Comparison of ENCODE assay signal across 11 cellular contexts in genomic region chr12:76025601-76026575, GRCh38. TPM values are rescaled to one million over a fixed set of nuclear protein-coding genes. Genes with fewer than 3 reads are reported as not detected.
DNase-seq lines count a peak whose midpoint lies in the region; ATAC-seq and TF ChIP-seq lines count a peak whose summit lies in the region.
"Had no signal": no experiment of that assay in that cellular context is flagged by ENCODE, and none has a peak within 500 bp of the region (broad histone marks: within the 10 kb centered on the region; RNA-seq: fewer than 3 reads in every experiment).

No MANE protein-coding gene starts in this region.

- peaks cover 53% of the 10 kb centered on the region for H3K4me1 Mint-ChIP-seq in activated T-cell treated with anti-CD3 and anti-CD28 coated beads, Interleukin-2, amount 50 U/mL, for 72 hours (ENCODE audit: low read depth)
- peaks cover 20 to 56% (median 48%) of the 10 kb centered on the region in 3 donors for H3K4me1 Mint-ChIP-seq in T-cell
- peaks cover 29 to 65% (median 48%) of the 10 kb centered on the region in 3 donors for H3K4me1 Mint-ChIP-seq in CD8-positive, alpha-beta memory T cell

- no peak for ATAC-seq in activated T-cell treated with anti-CD3 and anti-CD28 coated beads, Interleukin-2, amount 50 U/mL, for 72 hours (replicated peaks in 1 of 2)
- ATAC-seq in T-cell (replicated peaks in 1 of 4) (no peak), GM21381 (IDR thresholded peaks at IDR 0.05; ENCODE audit: unreplicated experiment) (no peak)
- ATAC-seq: activated CD4-positive, CD25-positive, alpha-beta regulatory T cell treated with anti-CD3 and anti-CD28 coated beads, Interleukin-2, amount 50 U/mL, for 24 hours; naive thymus-derived CD8-positive, alpha-beta T cell had no signal

- H3K79me2 ChIP-seq in fibroblast of lung (ENCODE audit: control insufficient read depth, insufficient read depth, low read length), result peaks cover 43% of the 10 kb centered on the region

- TF ChIP-seq CTCF in fibroblast of lung (conservative IDR thresholded peaks at IDR 0.05 in 1 of 2, IDR thresholded peaks at IDR 0.05 in 1 of 2; ENCODE audit: low read depth in 1 of 2, low read length in 2 of 2) (no peak), tibial nerve (IDR thresholded peaks at IDR 0.05) (no peak)

- no peaks in the 10 kb centered on the region for H4K20me1 ChIP-seq in fibroblast of lung (ENCODE audit: control insufficient read depth, extremely low read depth, insufficient read depth, low read length)

- H3K27me3 ChIP-seq in fibroblast of lung (ENCODE audit: control insufficient read depth, insufficient read depth, low read length), result no peaks in the 10 kb centered on the region
- no peaks in the 10 kb centered on the region for H3K27me3 ChIP-seq in tibial nerve
- no peaks in the 10 kb centered on the region for H3K27me3 ChIP-seq in CD8-positive, alpha-beta memory T cell (ENCODE audit: insufficient read depth, low read length, poor library complexity, severe bottlenecking)
- H3K27me3 ChIP-seq: adrenal gland had no signal

- 64 to 77% methylated on average over 7 of the region's 7 CpGs for WGBS in tibial nerve, 2 donors

- H3K4me3 ChIP-seq in fibroblast of lung (replicated peaks in 1 of 4; ENCODE audit: control extremely low read depth in 1 of 4, insufficient read depth in 1 of 4, low read depth in 3 of 4, low read length in 4 of 4), result peak overlapping the region in 2 of 4 experiments; percentile 94 to 95
- no peak overlapping the region for H3K4me3 ChIP-seq in tibial nerve
- no peak overlapping the region for H3K4me3 ChIP-seq in CD8-positive, alpha-beta memory T cell (ENCODE audit: low read length)
- H3K4me3 ChIP-seq: adrenal gland had no signal

- H3K9me3 ChIP-seq in fibroblast of lung (ENCODE audit: control insufficient read depth, insufficient read depth, low read depth, low read length), result no peaks in the 10 kb centered on the region
- no peaks in the 10 kb centered on the region for H3K9me3 ChIP-seq in tibial nerve
- H3K9me3 ChIP-seq in CD8-positive, alpha-beta memory T cell (ENCODE audit: low read length), result no peaks in the 10 kb centered on the region
- H3K9me3 ChIP-seq: adrenal gland had no signal

- peaks cover 12% of the 10 kb centered on the region in 2 donors for H3K36me3 Mint-ChIP-seq in activated T-cell treated with anti-CD3 and anti-CD28 coated beads, Interleukin-2, amount 50 U/mL, for 72 hours (ENCODE audit: insufficient read depth in 2 of 2)
- no peaks in the 10 kb centered on the region for H3K36me3 Mint-ChIP-seq in T-cell
- peaks cover 0 to 17% (median 0%) of the 10 kb centered on the region in 3 donors for H3K36me3 Mint-ChIP-seq in CD8-positive, alpha-beta memory T cell
- H3K36me3 Mint-ChIP-seq: naive thymus-derived CD8-positive, alpha-beta T cell had no signal

- DNase-seq in activated T-cell treated with anti-CD3 and anti-CD28 coated beads, Interleukin-2, amount 50 U/mL, for 72 hours, result no peak
- DNase-seq in activated T-cell treated with anti-CD3 and anti-CD28 coated beads for 4 hours (no peak), T-cell (no peak), fibroblast of lung (ENCODE audit: low read depth in 2 of 2) (peak; percentile 57 to 89), tibial nerve (ENCODE audit: low spot score in 2 of 2) (no peak)
- no peak for DNase-seq in activated CD4-positive, CD25-positive, alpha-beta regulatory T cell (lab: John Stamatoyannopoulos, UW)
- DNase-seq in CD8-positive, alpha-beta memory T cell, result no peak
- DNase-seq: naive thymus-derived CD8-positive, alpha-beta T cell had no signal

- H3K9me3 Mint-ChIP-seq in activated T-cell treated with anti-CD3 and anti-CD28 coated beads, Interleukin-2, amount 50 U/mL, for 72 hours, result no peaks in the 10 kb centered on the region
- no peaks in the 10 kb centered on the region for H3K9me3 Mint-ChIP-seq in T-cell
- H3K9me3 Mint-ChIP-seq in CD8-positive, alpha-beta memory T cell, result no peaks in the 10 kb centered on the region
- H3K9me3 Mint-ChIP-seq: naive thymus-derived CD8-positive, alpha-beta T cell had no signal

- no peak for TF ChIP-seq POLR2A in tibial nerve (IDR thresholded peaks at IDR 0.05)

- peak overlapping the region; percentile 11 to 52 for H3K4me3 Mint-ChIP-seq in activated T-cell treated with anti-CD3 and anti-CD28 coated beads, Interleukin-2, amount 50 U/mL, for 72 hours
- no peak overlapping the region for H3K4me3 Mint-ChIP-seq in T-cell
- peak overlapping the region in 1 of 7 donors; percentile 34 for H3K4me3 Mint-ChIP-seq in CD8-positive, alpha-beta memory T cell
- H3K4me3 Mint-ChIP-seq: naive thymus-derived CD8-positive, alpha-beta T cell had no signal

- no peak overlapping the region for H2AFZ ChIP-seq in fibroblast of lung (ENCODE audit: low read length)

- no peak overlapping the region for H3K9ac ChIP-seq in fibroblast of lung (ENCODE audit: insufficient read depth, low read length)

- no peaks in the 10 kb centered on the region for H3K27me3 Mint-ChIP-seq in activated T-cell treated with anti-CD3 and anti-CD28 coated beads, Interleukin-2, amount 50 U/mL, for 72 hours (ENCODE audit: low read depth)
- no peaks in the 10 kb centered on the region for H3K27me3 Mint-ChIP-seq in T-cell
- H3K27me3 Mint-ChIP-seq in CD8-positive, alpha-beta memory T cell, result no peaks in the 10 kb centered on the region

- H3K27ac ChIP-seq in fibroblast of lung (ENCODE audit: insufficient read depth, low read length) (peak overlapping the region; percentile 97), tibial nerve (peak overlapping the region in 3 of 4 donors; percentile 25 to 98 (median 69))
- no peak overlapping the region for H3K27ac ChIP-seq in CD8-positive, alpha-beta memory T cell (ENCODE audit: low read depth, low read length)

- POLR2A ChIA-PET in T-cell (lab: Charles Lee), result no interaction called here
- POLR2A ChIA-PET in CD8-positive, alpha-beta memory T cell (lab: Charles Lee), result no interaction called here

- no peak for TF ChIP-seq EP300 in tibial nerve (IDR thresholded peaks at IDR 0.05)

- H3K4me1 ChIP-seq in fibroblast of lung (ENCODE audit: control insufficient read depth, extremely low read depth, insufficient read depth, low read length), result peaks cover 8% of the 10 kb centered on the region
- H3K4me1 ChIP-seq in tibial nerve, result peaks cover 0 to 40% (median 4%) of the 10 kb centered on the region in 4 donors
- H3K4me1 ChIP-seq in CD8-positive, alpha-beta memory T cell (ENCODE audit: insufficient read depth, low read length), result peaks cover 25% of the 10 kb centered on the region

- no peak overlapping the region for H3K27ac Mint-ChIP-seq in activated T-cell treated with anti-CD3 and anti-CD28 coated beads, Interleukin-2, amount 50 U/mL, for 72 hours
- peak overlapping the region; percentile 43 to 64 for H3K27ac Mint-ChIP-seq in T-cell
- peak overlapping the region in 4 of 8 donors; percentile 15 to 81 (median 45) for H3K27ac Mint-ChIP-seq in CD8-positive, alpha-beta memory T cell

- H3K36me3 ChIP-seq in fibroblast of lung (ENCODE audit: control insufficient read depth, insufficient read depth, low read length) (peaks cover 8% of the 10 kb centered on the region), tibial nerve (no peaks in the 10 kb centered on the region)
- H3K36me3 ChIP-seq in CD8-positive, alpha-beta memory T cell (ENCODE audit: insufficient read depth, low read length), result no peaks in the 10 kb centered on the region
- H3K36me3 ChIP-seq: adrenal gland had no signal

- CTCF ChIA-PET in T-cell (lab: Charles Lee), result interaction anchor here (1.0 to 1.1 kb wide), 3 partner anchors 9 to 12 kb away, joined by 3 to 4 read pairs (median 3); no protein-coding TSS in a partner anchor
- CTCF ChIA-PET in CD8-positive, alpha-beta memory T cell (lab: Charles Lee), result no interaction called here

- no peak overlapping the region for H3K4me2 ChIP-seq in fibroblast of lung (ENCODE audit: extremely low read depth, insufficient read depth, low read length)

RNA-seq across cellular contexts. Expression of gene PHLDA1, which starts 5.7 kb away (rescaled TPM):
- total RNA-seq in activated T-cell treated with anti-CD3 and anti-CD28 coated beads, Interleukin-2, amount 50 U/mL, for 72 hours, result 10 to 100 TPM; 19.9 to 33.6 TPM
- total RNA-seq in T-cell, result 10 to 100 TPM in 1 of 5 donors, 1 to 10 TPM in 4; 5.4 to 11.7 (median 7.1) TPM
- total RNA-seq in fibroblast of lung, result 127 and 252 TPM in 2 replicates
- 48.1 and 125 TPM in 2 replicates for polyA plus RNA-seq in fibroblast of lung
- polyA plus RNA-seq in fibroblast of lung (2012), result 50.4 and 127 TPM in 2 replicates
- 22.8 and 76.1 TPM in 2 replicates for polyA minus RNA-seq in fibroblast of lung (ENCODE audit: low replicate concordance)
- 10 to 100 TPM; 23.6 to 34.9 (median 30.7) TPM for total RNA-seq in tibial nerve
- total RNA-seq in CD8-positive, alpha-beta memory T cell, result 10 to 100 TPM; 43.3 to 43.4 TPM
- polyA plus RNA-seq in CD8-positive, alpha-beta memory T cell, result 2.1 TPM

RNA-seq across cellular contexts. Expression of gene NAP1L1, which starts 58.6 kb away (rescaled TPM):
- 100 to 1,000 TPM; 849 to 969 TPM for total RNA-seq in activated T-cell treated with anti-CD3 and anti-CD28 coated beads, Interleukin-2, amount 50 U/mL, for 72 hours
- 100 to 1,000 TPM; 523 to 643 (median 591) TPM for total RNA-seq in T-cell
- 275 and 299 TPM in 2 replicates for total RNA-seq in fibroblast of lung
- polyA plus RNA-seq in fibroblast of lung, result 574 and 695 TPM in 2 replicates
- polyA plus RNA-seq in fibroblast of lung (2012), result 533 and 666 TPM in 2 replicates
- polyA minus RNA-seq in fibroblast of lung (ENCODE audit: low replicate concordance), result 9.2 and 16.5 TPM in 2 replicates
- total RNA-seq in tibial nerve, result 100 to 1,000 TPM; 325 to 541 (median 390) TPM
- 100 to 1,000 TPM; 926 to 964 TPM for total RNA-seq in CD8-positive, alpha-beta memory T cell
- polyA plus RNA-seq in CD8-positive, alpha-beta memory T cell, result 166 TPM

Comparison
In these comparisons a context has a peak if more than half of its experiments do, and no peak if none do; other contexts are left out.
1. DNase-seq: peak in fibroblast of lung (2 of 2); none in activated T-cell treated with anti-CD3 and anti-CD28 coated beads, Interleukin-2, amount 50 U/mL, for 72 hours (0 of 2), activated T-cell treated with anti-CD3 and anti-CD28 coated beads for 4 hours (single experiment), T-cell (0 of 34), tibial nerve (0 of 2), activated CD4-positive, CD25-positive, alpha-beta regulatory T cell (0 of 4) and CD8-positive, alpha-beta memory T cell (0 of 5).
2. H3K4me3 Mint-ChIP-seq: peak in activated T-cell treated with anti-CD3 and anti-CD28 coated beads, Interleukin-2, amount 50 U/mL, for 72 hours (2 of 2); none in T-cell (0 of 3).